ENCODE assay signal across 11 cellular contexts in genomic region chr1:201896951-201897391, GRCh38. TPM values are rescaled to one million over a fixed set of nuclear protein-coding genes. Genes with fewer than 3 reads are reported as not detected.
DNase-seq lines count a peak whose midpoint lies in the region; ATAC-seq and TF ChIP-seq lines count a peak whose summit lies in the region.
"Had no signal": no experiment of that assay in that cellular context is flagged by ENCODE, and none has a peak within 500 bp of the region (broad histone marks: within the 10 kb centered on the region; RNA-seq: fewer than 3 reads in every experiment).

No MANE protein-coding gene starts in this region.

- peak in 1 of 2 donors; percentile 28 for TF ChIP-seq POLR2A in gastroesophageal sphincter (IDR thresholded peaks at IDR 0.05)

- H3K36me3 Mint-ChIP-seq in type B pancreatic cell: peaks cover 3% of the 10 kb centered on the region
- H3K36me3 Mint-ChIP-seq: natural killer cell treated with Interleukin-12 subunit alpha and Interleukin-12 subunit beta and Interleukin-15 and Interleukin-18, amount 100 ng/mL, for 72 hours had no signal

- TF ChIP-seq CTCF in gastroesophageal sphincter (IDR thresholded peaks at IDR 0.05): peak in 2 of 4 experiments; percentile 13 to 42
- TF ChIP-seq CTCF in type B pancreatic cell (conservative IDR thresholded peaks at IDR 0.05): no peak
- no peak for TF ChIP-seq CTCF in GM20000 (IDR thresholded peaks at IDR 0.05; ENCODE audit: extremely low read depth, missing control alignments)

- no peaks in the 10 kb centered on the region for H3K27me3 Mint-ChIP-seq in type B pancreatic cell

- 20% methylated on average over 2 of the region's 2 CpGs; no CpG with 5 or more reads in 1 of the 2 donors for WGBS in gastroesophageal sphincter (ENCODE audit: low coverage in 1 of 2), 2 donors

- TF ChIP-seq EP300 in gastroesophageal sphincter (IDR thresholded peaks at IDR 0.05): no peak

- H3K4me1 Mint-ChIP-seq in type B pancreatic cell (ENCODE audit: unreplicated experiment): peaks cover 12% of the 10 kb centered on the region

- H3K27me3 ChIP-seq in gastroesophageal sphincter (no peaks in the 10 kb centered on the region), skeletal muscle tissue (ENCODE audit: control insufficient read depth in 3 of 3, insufficient read depth in 3 of 3, low read length in 3 of 3) (no peaks in the 10 kb centered on the region)

- H3K4me3 ChIP-seq in gastroesophageal sphincter (no peak overlapping the region), skeletal muscle tissue (ENCODE audit: low read length in 3 of 3) (no peak overlapping the region)

- no peak overlapping the region for H3K4me3 Mint-ChIP-seq in type B pancreatic cell

- H3K27ac ChIP-seq in gastroesophageal sphincter (peak overlapping the region; percentile 88 to 95 (median 92)), skeletal muscle tissue (ENCODE audit: low read depth, low read length) (peak overlapping the region; percentile 64)

- peak overlapping the region in 2 of 3 donors; percentile 27 to 63 for H3K9ac ChIP-seq in skeletal muscle tissue (ENCODE audit: low read depth in 1 of 3, low read length in 3 of 3)

- H3K9me3 ChIP-seq in gastroesophageal sphincter (no peaks in the 10 kb centered on the region), skeletal muscle tissue (ENCODE audit: control insufficient read depth in 3 of 3, low read length in 3 of 3) (no peaks in the 10 kb centered on the region)

- H3K36me3 ChIP-seq in gastroesophageal sphincter (peaks cover 0 to 40% of the 10 kb centered on the region in 2 donors), skeletal muscle tissue (ENCODE audit: control insufficient read depth in 3 of 3, insufficient read depth in 3 of 3, low read length in 3 of 3) (peaks cover 36 to 39% (median 38%) of the 10 kb centered on the region in 3 donors)

- H3K4me1 ChIP-seq in gastroesophageal sphincter (peaks cover 7 to 98% (median 37%) of the 10 kb centered on the region in 3 donors), skeletal muscle tissue (ENCODE audit: control insufficient read depth in 3 of 3, insufficient read depth in 3 of 3, low read length in 3 of 3) (peaks cover 49 to 83% (median 55%) of the 10 kb centered on the region in 3 donors)

- peak; percentile 93 for DNase-seq in HCEC 1CT
- DNase-seq in SW480 (ENCODE audit: low spot score): peak; percentile 40
- no peak for DNase-seq in type B pancreatic cell (ENCODE audit: extremely low spot score, unreplicated experiment)
- no peak for DNase-seq in GM20000 (ENCODE audit: low spot score)
- DNase-seq: NCI-H1417 treated with DMSO at 0.1 percent for 48 hours; stimulated activated CD4-positive, alpha-beta T cell treated with anti-CD3 and anti-CD28 coated beads, Interleukin-4, amount 100 ng/mL, for 1 hour had no signal

- H3K27ac Mint-ChIP-seq in type B pancreatic cell: no peak overlapping the region

- ATAC-seq in gastroesophageal sphincter: peak; percentile 60
- ATAC-seq in GM18858 (IDR thresholded peaks at IDR 0.05; ENCODE audit: unreplicated experiment): no peak
- ATAC-seq in HG03175 (IDR thresholded peaks at IDR 0.05; ENCODE audit: unreplicated experiment): no peak
- ATAC-seq: natural killer cell treated with Interleukin-12 subunit alpha and Interleukin-12 subunit beta and Interleukin-15 and Interleukin-18, amount 100 ng/mL, for 72 hours had no signal

- H3K9me3 Mint-ChIP-seq in type B pancreatic cell: no peaks in the 10 kb centered on the region
- H3K9me3 Mint-ChIP-seq: natural killer cell treated with Interleukin-12 subunit alpha and Interleukin-12 subunit beta and Interleukin-15 and Interleukin-18, amount 100 ng/mL, for 72 hours had no signal

RNA-seq across cellular contexts. Expression of gene SHISA4, which starts 8.3 kb away (rescaled TPM):
- total RNA-seq in gastroesophageal sphincter (10 to 100 TPM; 18.9 to 35.8 (median 29.3) TPM), skeletal muscle tissue (50.1 TPM), type B pancreatic cell (ENCODE audit: low replicate concordance) (1.4 and 5.0 TPM in 2 replicates)

RNA-seq across cellular contexts. Expression of gene LMOD1, which starts 49.4 kb away (rescaled TPM):
- total RNA-seq in gastroesophageal sphincter (1,000 to 10,000 TPM; 1,267 to 1,570 (median 1,475) TPM), skeletal muscle tissue (15.1 TPM), type B pancreatic cell (ENCODE audit: low replicate concordance) (0.52 and 3.7 TPM in 2 replicates)
- total RNA-seq: natural killer cell treated with Interleukin-12 subunit alpha and Interleukin-12 subunit beta and Interleukin-15 and Interleukin-18, amount 100 ng/mL, for 72 hours had no signal

RNA-seq across cellular contexts. Expression of gene TIMM17A, which starts 58.3 kb away (rescaled TPM):
- total RNA-seq in gastroesophageal sphincter (10 to 100 TPM; 37.8 to 40.9 (median 38.5) TPM), skeletal muscle tissue (25.1 TPM), type B pancreatic cell (ENCODE audit: low replicate concordance) (50.2 and 53.0 TPM in 2 replicates)

Comparison
In these comparisons a context has a peak if more than half of its experiments do, and no peak if none do; other contexts are left out.
1. DNase-seq: peak in HCEC 1CT (single experiment) and SW480 (single experiment); none in type B pancreatic cell (single experiment) and GM20000 (single experiment).
2. RNA of gene LMOD1, which starts 49.4 kb away (total RNA-seq): 1,267 to 1,570 TPM in gastroesophageal sphincter; 15.1 TPM in skeletal muscle tissue (single experiment) and 0.52 to 3.7 TPM in type B pancreatic cell; every median in the first group is over 10 times any median in the second.